19 cellular contexts compared by ENCODE assay signal in the genomic region with DNA sequence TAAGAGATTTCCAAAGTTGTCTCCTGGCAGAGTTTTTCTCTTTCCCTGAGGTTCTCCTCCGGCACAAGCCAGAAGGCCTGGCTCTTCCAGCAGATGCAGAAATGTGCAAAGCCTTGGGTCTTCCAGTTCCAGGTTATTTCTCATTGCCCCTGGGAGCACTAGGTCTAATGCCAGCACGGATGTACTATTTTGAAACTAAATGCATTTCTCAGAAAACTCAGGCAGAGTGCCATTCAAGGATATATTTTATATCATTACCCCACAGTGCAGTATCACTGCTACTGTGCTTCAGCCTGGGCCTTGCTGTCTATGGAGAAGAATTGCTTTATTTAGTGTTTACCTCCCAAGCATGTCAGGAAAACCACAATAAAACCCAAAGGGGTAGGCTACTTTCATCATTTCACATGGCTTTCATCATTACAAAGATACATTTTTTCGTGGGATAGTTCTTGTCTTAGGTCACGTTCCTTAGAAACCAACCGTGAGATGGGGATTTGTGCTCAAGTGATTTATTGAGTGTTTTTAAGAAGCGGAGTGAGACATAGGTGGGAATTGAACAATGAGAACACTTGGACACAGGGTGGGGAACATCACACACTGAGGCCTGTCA. TPM values are rescaled to one million over a fixed set of nuclear protein-coding genes. Genes with fewer than 3 reads are reported as not detected.
A peak's percentile ranks its signal among the peaks of the same experiment; 100 is the strongest.
DNase-seq lines count a peak whose midpoint lies in the region; ATAC-seq and TF ChIP-seq lines count a peak whose summit lies in the region.
"Had no signal": no experiment of that assay in that cellular context is flagged by ENCODE, and none has a peak within 500 bp of the region (broad histone marks: within the 10 kb centered on the region; RNA-seq: fewer than 3 reads in every experiment).

No MANE protein-coding gene starts in this region.

- 79 to 82% methylated on average over 6 of the region's 6 CpGs for WGBS in heart right ventricle, 2 donors
- WGBS in psoas muscle, 3 donors = 58 to 73% (median 63%) methylated on average over 6 of the region's 6 CpGs
- 65 to 66% methylated on average over 6 of the region's 6 CpGs for WGBS in aorta, 2 donors

- ATAC-seq in heart right ventricle = peak in 7 of 8 donors; percentile 52 to 73 (median 61)
- peak; percentile 17 to 63 (median 59) for ATAC-seq in psoas muscle
- peak; percentile 78 for ATAC-seq in aorta (ENCODE audit: low FRiP score)
- ATAC-seq in GM21526 (IDR thresholded peaks at IDR 0.05; ENCODE audit: low FRiP score, unreplicated experiment) = no peak
- ATAC-seq: Panc1 had no signal

- intact Hi-C loops in heart right ventricle (cut with DNase I) = no loop called here
- intact Hi-C loops in psoas muscle (cut with DNase I) = no loop called here
- intact Hi-C loops in aorta (cut with DNase I) = loop anchor here in 1 of 2 donors (2.0 kb wide), 1 partner anchor 21 kb away; no protein-coding TSS in a partner anchor

- H3K9me3 ChIP-seq in heart right ventricle = peaks cover 0 to 20% (median 9%) of the 10 kb centered on the region in 11 donors
- no peaks in the 10 kb centered on the region for H3K9me3 ChIP-seq in psoas muscle
- peaks cover 2% of the 10 kb centered on the region for H3K9me3 ChIP-seq in aorta (ENCODE audit: control insufficient read depth, low read length)
- H3K9me3 ChIP-seq: MG63 had no signal

- H3K27me3 ChIP-seq in heart right ventricle (no peaks in the 10 kb centered on the region), psoas muscle (ENCODE audit: insufficient read depth in 3 of 3, low read length in 2 of 3) (no peaks in the 10 kb centered on the region), aorta (ENCODE audit: control insufficient read depth in 1 of 2, insufficient read depth in 2 of 2, low read length in 1 of 2) (no peaks in the 10 kb centered on the region)
- H3K27me3 ChIP-seq: MG63 had no signal

- H3K4me1 ChIP-seq in heart right ventricle (peaks cover 4 to 61% (median 24%) of the 10 kb centered on the region in 9 donors), psoas muscle (peaks cover 35% of the 10 kb centered on the region), aorta (ENCODE audit: control insufficient read depth in 1 of 2, insufficient read depth in 2 of 2, low read length in 2 of 2) (peaks cover 0 to 4% of the 10 kb centered on the region in 2 donors)

- H3K36me3 ChIP-seq in heart right ventricle = no peaks in the 10 kb centered on the region
- no peaks in the 10 kb centered on the region for H3K36me3 ChIP-seq in psoas muscle (ENCODE audit: insufficient read depth in 1 of 2, low read depth in 1 of 2)
- no peaks in the 10 kb centered on the region for H3K36me3 ChIP-seq in aorta (ENCODE audit: control insufficient read depth in 1 of 2, insufficient read depth in 2 of 2, low read length in 1 of 2)
- H3K36me3 ChIP-seq: MG63 had no signal

- H3K27ac ChIP-seq in heart right ventricle = peak overlapping the region in 7 of 10 donors; percentile 8 to 74 (median 22)
- no peak overlapping the region for H3K27ac ChIP-seq in psoas muscle
- peak overlapping the region in 1 of 2 donors; percentile 5 for H3K27ac ChIP-seq in aorta (ENCODE audit: low read depth in 1 of 2, low read length in 2 of 2)
- H3K27ac ChIP-seq: C4-2B had no signal

- DNase-seq in fibroblast of gingiva (ENCODE audit: low read depth) = peak; percentile 77
- DNase-seq in heart right ventricle = peak in 1 of 2 donors; percentile 16
- DNase-seq in psoas muscle = peak; percentile 56 to 77
- no peak for DNase-seq in aorta
- DNase-seq in AG08396 (ENCODE audit: low spot score) = no peak
- DNase-seq in activated CD4-positive, alpha-beta T cell treated with anti-CD3 and anti-CD28 coated beads, Interleukin-2, amount 50 U/mL, for 4 hours = no peak
- DNase-seq: ACHN, DND-41, H7, HFFc6, IMR-90, Karpas-422, MG63, NCI-H1092 treated with DMSO at 0.1 percent for 48 hours, NCI-H2081 treated with DMSO at 0.1 percent for 48 hours, NCI-H446 treated with DMSO at 0.1 percent for 48 hours had no signal

- H3K4me3 ChIP-seq in heart right ventricle = no peak overlapping the region
- H3K4me3 ChIP-seq in psoas muscle = no peak overlapping the region
- no peak overlapping the region for H3K4me3 ChIP-seq in aorta (ENCODE audit: low read length in 2 of 2)
- H3K4me3 ChIP-seq: MG63 had no signal

- TF ChIP-seq CTCF in heart right ventricle (IDR thresholded peaks at IDR 0.05) = no peak
- TF ChIP-seq CTCF in psoas muscle (IDR thresholded peaks at IDR 0.05) = no peak

RNA-seq across cellular contexts. Expression of a gene that starts 22.4 kb away (rescaled TPM):
- total RNA-seq in heart right ventricle (10 to 100 TPM; 17.8 to 34.6 (median 23.7) TPM), psoas muscle (100 to 1,000 TPM in 1 of 4 donors, 10 to 100 TPM in 3; 12.3 to 158 (median 30.2) TPM), aorta (10 to 100 TPM; 50.8 to 91.2 TPM)
- polyA plus RNA-seq in heart right ventricle (10 to 100 TPM; 13.5 to 17.9 TPM), psoas muscle (10 to 100 TPM; 22.1 to 39.5 (median 27.5) TPM), aorta (10 to 100 TPM in 1 of 2 donors, 1 to 10 TPM in 1; 4.0 to 41.9 TPM)

Comparison
In these comparisons a context has a peak if more than half of its experiments do, and no peak if none do; other contexts are left out.
1. DNase-seq: peak in fibroblast of gingiva (single experiment) and psoas muscle (2 of 2); none in aorta (0 of 2), AG08396 (single experiment) and activated CD4-positive, alpha-beta T cell treated with anti-CD3 and anti-CD28 coated beads, Interleukin-2, amount 50 U/mL, for 4 hours (0 of 2).